16 cellular contexts compared by ENCODE assay signal in the genomic region with DNA sequence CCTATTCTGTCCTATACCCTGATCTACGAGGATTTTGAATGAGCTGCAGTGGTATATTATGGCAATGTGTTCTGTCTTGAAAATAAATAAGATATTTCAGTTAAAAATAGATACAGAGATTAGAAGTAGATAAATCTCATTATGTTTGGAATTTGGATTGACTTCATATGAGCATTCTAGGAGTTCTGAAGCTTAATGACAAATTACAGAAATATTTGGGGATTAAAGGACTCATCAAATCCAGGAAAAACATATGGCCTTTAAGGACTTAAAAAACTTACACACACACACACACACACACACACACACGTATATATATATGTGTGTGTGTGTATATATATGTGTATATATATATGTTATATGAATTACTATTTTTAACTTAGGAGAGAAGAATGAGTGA.
"Had no signal": no experiment of that assay in that cellular context is flagged by ENCODE, and none has a peak within 500 bp of the region (broad histone marks: within the 10 kb centered on the region; RNA-seq: fewer than 3 reads in every experiment).

No MANE protein-coding gene starts in this region.

- H3K4me3 ChIP-seq: ascending aorta had no signal

- ATAC-seq: activated CD4-positive, CD25-positive, alpha-beta regulatory T cell treated with anti-CD3 and anti-CD28 coated beads, Interleukin-2, amount 50 U/mL, for 24 hours; activated CD8-positive, alpha-beta T cell treated with anti-CD3 and anti-CD28 coated beads, Interleukin-2, amount 10 ng/mL, durations not matched to agents 7 days and 5 days; PC-3 had no signal

- H3K27me3 ChIP-seq: ascending aorta had no signal

- H3K36me3 ChIP-seq: ascending aorta had no signal

- DNase-seq: activated CD4-positive, alpha-beta T cell treated with anti-CD3 and anti-CD28 coated beads for 4 hours; activated CD8-positive, alpha-beta memory T cell treated with anti-CD3 and anti-CD28 coated beads, Interleukin-2, amount 50 U/mL, for 48 hours; activated CD8-positive, alpha-beta T cell treated with anti-CD3 and anti-CD28 coated beads, Interleukin-2, amount 10 ng/mL, durations not matched to agents 7 days and 5 days; activated naive CD4-positive, alpha-beta T cell treated with anti-CD3 and anti-CD28 coated beads, Interleukin-2, amount 50 U/mL, for 16 hours; activated naive CD8-positive, alpha-beta T cell treated with anti-CD3 and anti-CD28 coated beads, Interleukin-2, amount 10 ng/mL, durations not matched to agents 7 days and 5 days; activated T-cell treated with anti-CD3 and anti-CD28 coated beads, Interleukin-2, amount 50 U/mL, for 1 hour; Karpas-422; NCI-H146; NCI-H187 treated with DMSO at 0.1 percent for 48 hours; NCI-H2081 treated with DMSO at 0.1 percent for 48 hours; NCI-H446; NCI-H524; PC-3; SHP77 treated with DMSO at 0.1 percent for 48 hours had no signal
